20 cellular contexts compared by ENCODE assay signal in genomic region chr11:106381895-106382294, GRCh38.
"Had no signal": no experiment of that assay in that cellular context is flagged by ENCODE, and none has a peak within 500 bp of the region (broad histone marks: within the 10 kb centered on the region; RNA-seq: fewer than 3 reads in every experiment).

No MANE protein-coding gene starts in this region.

- H3K27me3 Mint-ChIP-seq: activated CD4-positive, alpha-beta memory T cell treated with anti-CD3 and anti-CD28 coated beads, Interleukin-2, amount 10 ng/mL, durations not matched to agents 7 days and 5 days; activated CD8-positive, alpha-beta memory T cell treated with anti-CD3 and anti-CD28 coated beads, Interleukin-2, amount 10 ng/mL, durations not matched to agents 7 days and 5 days; activated naive CD8-positive, alpha-beta T cell; naive thymus-derived CD8-positive, alpha-beta T cell; stimulated activated naive B cell treated with anti-CD40 and anti-IgM and Interleukin-4, amounts not matched to agents 10 μg/mL and 1 μg/mL and 100 μg/mL, for 72 hours had no signal

- ATAC-seq: activated CD8-positive, alpha-beta memory T cell treated with anti-CD3 and anti-CD28 coated beads, Interleukin-2, amount 10 ng/mL, durations not matched to agents 7 days and 5 days; body of pancreas; naive thymus-derived CD8-positive, alpha-beta T cell; stimulated activated naive B cell treated with anti-CD40 and anti-IgM and Interleukin-4, amounts not matched to agents 10 μg/mL and 1 μg/mL and 100 μg/mL, for 72 hours; upper lobe of right lung had no signal

- H3K36me3 Mint-ChIP-seq: activated CD8-positive, alpha-beta memory T cell treated with anti-CD3 and anti-CD28 coated beads, Interleukin-2, amount 10 ng/mL, durations not matched to agents 7 days and 5 days; activated naive CD8-positive, alpha-beta T cell; stimulated activated naive B cell treated with anti-CD40 and anti-IgM and Interleukin-4, amounts not matched to agents 10 μg/mL and 1 μg/mL and 100 μg/mL, for 72 hours had no signal

- H2AFZ ChIP-seq: parathyroid adenoma had no signal

- H3K36me3 ChIP-seq: thoracic aorta, upper lobe of right lung had no signal

- H3K9me3 Mint-ChIP-seq: activated CD4-positive, alpha-beta memory T cell treated with anti-CD3 and anti-CD28 coated beads, Interleukin-2, amount 10 ng/mL, durations not matched to agents 7 days and 5 days had no signal

- H3K79me2 ChIP-seq: parathyroid adenoma had no signal

- H3K27ac Mint-ChIP-seq: activated CD4-positive, alpha-beta memory T cell treated with anti-CD3 and anti-CD28 coated beads, Interleukin-2, amount 10 ng/mL, durations not matched to agents 7 days and 5 days; activated CD8-positive, alpha-beta memory T cell treated with anti-CD3 and anti-CD28 coated beads, Interleukin-2, amount 10 ng/mL, durations not matched to agents 7 days and 5 days; activated naive CD8-positive, alpha-beta T cell; immature natural killer cell; naive thymus-derived CD8-positive, alpha-beta T cell; stimulated activated naive B cell treated with anti-CD40 and anti-IgM and Interleukin-4, amounts not matched to agents 10 μg/mL and 1 μg/mL and 100 μg/mL, for 72 hours had no signal

- DNase-seq: activated CD4-positive, alpha-beta memory T cell treated with anti-CD3 and anti-CD28 coated beads, Interleukin-2, amount 10 ng/mL, durations not matched to agents 7 days and 5 days; activated CD4-positive, alpha-beta T cell treated with anti-CD3 and anti-CD28 coated beads for 48 hours; activated CD4-positive, CD25-positive, alpha-beta regulatory T cell; activated CD8-positive, alpha-beta memory T cell treated with anti-CD3 and anti-CD28 coated beads, Interleukin-2, amount 10 ng/mL, durations not matched to agents 7 days and 5 days; amniotic stem cell; body of pancreas; central memory CD4-positive, alpha-beta T cell; dorsolateral prefrontal cortex; head of caudate nucleus; immature natural killer cell; mesenchymal stem cell; naive thymus-derived CD8-positive, alpha-beta T cell; stimulated activated naive B cell treated with anti-CD40 and anti-IgM and Interleukin-4, amounts not matched to agents 10 μg/mL and 1 μg/mL and 100 μg/mL, for 72 hours; T-helper 1 cell; T-helper 9 cell; upper lobe of right lung had no signal

- H3K27me3 ChIP-seq: body of pancreas, dorsolateral prefrontal cortex, upper lobe of right lung had no signal

- H3K9me3 ChIP-seq: body of pancreas, thoracic aorta, upper lobe of right lung had no signal

- H3K4me1 ChIP-seq: body of pancreas, parathyroid adenoma, upper lobe of right lung had no signal

- H3K4me3 ChIP-seq: body of pancreas, dorsolateral prefrontal cortex, thoracic aorta, upper lobe of right lung had no signal

- H3K27ac ChIP-seq: body of pancreas, dorsolateral prefrontal cortex, epithelial cell of prostate, parathyroid adenoma, thoracic aorta, upper lobe of right lung had no signal

- H3K4me1 Mint-ChIP-seq: activated CD4-positive, alpha-beta memory T cell treated with anti-CD3 and anti-CD28 coated beads, Interleukin-2, amount 10 ng/mL, durations not matched to agents 7 days and 5 days; activated CD8-positive, alpha-beta memory T cell treated with anti-CD3 and anti-CD28 coated beads, Interleukin-2, amount 10 ng/mL, durations not matched to agents 7 days and 5 days; immature natural killer cell; naive thymus-derived CD8-positive, alpha-beta T cell; stimulated activated naive B cell treated with anti-CD40 and anti-IgM and Interleukin-4, amounts not matched to agents 10 μg/mL and 1 μg/mL and 100 μg/mL, for 72 hours had no signal

- H3K9ac ChIP-seq: parathyroid adenoma had no signal

- H3K4me3 Mint-ChIP-seq: activated CD4-positive, alpha-beta memory T cell treated with anti-CD3 and anti-CD28 coated beads, Interleukin-2, amount 10 ng/mL, durations not matched to agents 7 days and 5 days; activated CD8-positive, alpha-beta memory T cell treated with anti-CD3 and anti-CD28 coated beads, Interleukin-2, amount 10 ng/mL, durations not matched to agents 7 days and 5 days; activated naive CD8-positive, alpha-beta T cell; immature natural killer cell; naive thymus-derived CD8-positive, alpha-beta T cell; stimulated activated naive B cell treated with anti-CD40 and anti-IgM and Interleukin-4, amounts not matched to agents 10 μg/mL and 1 μg/mL and 100 μg/mL, for 72 hours had no signal
